ENCODE assay signal across 8 cellular contexts in genomic region chrX:78708171-78708570, GRCh38. TPM values are rescaled to one million over a fixed set of nuclear protein-coding genes. Genes with fewer than 3 reads are reported as not detected.
DNase-seq lines count a peak whose midpoint lies in the region; ATAC-seq and TF ChIP-seq lines count a peak whose summit lies in the region.

No MANE protein-coding gene starts in this region.

- H3K36me3 ChIP-seq in Loucy (ENCODE audit: insufficient read depth, low read length) (no peaks in the 10 kb centered on the region), mucosa of descending colon (ENCODE audit: low read depth) (no peaks in the 10 kb centered on the region)
- no peaks in the 10 kb centered on the region for H3K36me3 ChIP-seq in CD4-positive, alpha-beta memory T cell (ENCODE audit: insufficient read depth, low read length)

- no peaks in the 10 kb centered on the region for H4K20me1 ChIP-seq in Loucy (ENCODE audit: insufficient read depth, low read length, poor library complexity, severe bottlenecking)

- no peaks in the 10 kb centered on the region for H3K79me2 ChIP-seq in Loucy (ENCODE audit: insufficient read depth, low read length)

- intact Hi-C loops in mucosa of descending colon (cut with DNase I, micrococcal nuclease): no loop called here
- intact Hi-C loops in CD4-positive, alpha-beta memory T cell (cut with micrococcal nuclease): no loop called here

- no peak overlapping the region for H3K4me3 Mint-ChIP-seq in CD4-positive, alpha-beta memory T cell

- H3K9me2 ChIP-seq in Loucy (replicated peaks; ENCODE audit: low read depth, low read length): no peaks in the 10 kb centered on the region

- H3K27me3 Mint-ChIP-seq in CD4-positive, alpha-beta memory T cell: no peaks in the 10 kb centered on the region

- no peaks in the 10 kb centered on the region for H3K27me3 ChIP-seq in Loucy (ENCODE audit: insufficient read depth, low read length, poor library complexity, severe bottlenecking)
- no peaks in the 10 kb centered on the region for H3K27me3 ChIP-seq in CD4-positive, alpha-beta memory T cell (ENCODE audit: insufficient read depth, low read length)

- no peak overlapping the region for H3K27ac ChIP-seq in CD4-positive, alpha-beta memory T cell (ENCODE audit: low read depth, low read length)

- in situ Hi-C loops in astrocyte of the spinal cord (cut with HindIII; ENCODE audit: low sequenced_read_pairs): no loop called here

- peak; percentile 24 for ATAC-seq in mucosa of descending colon

- POLR2A ChIA-PET in CD4-positive, alpha-beta memory T cell (lab: Charles Lee; ENCODE audit: partially characterized antibody): no interaction called here

- no peak overlapping the region for H3K27ac Mint-ChIP-seq in CD4-positive, alpha-beta memory T cell

- H3K4me3 ChIP-seq in Loucy (ENCODE audit: low read length, poor library complexity, severe bottlenecking) (no peak overlapping the region), astrocyte of the spinal cord (ENCODE audit: low read depth, low read length) (no peak overlapping the region), mucosa of descending colon (no peak overlapping the region)
- H3K4me3 ChIP-seq in CD4-positive, alpha-beta memory T cell (ENCODE audit: low read length in 2 of 2): no peak overlapping the region

- no peaks in the 10 kb centered on the region for H3F3A ChIP-seq in Loucy (ENCODE audit: low read depth)

- H3K9me3 Mint-ChIP-seq in CD4-positive, alpha-beta memory T cell: peaks cover 0 to 3% (median 0%) of the 10 kb centered on the region in 8 donors

- TF ChIP-seq CTCF in Loucy (conservative IDR thresholded peaks at IDR 0.05; ENCODE audit: low read length) (peak; percentile 57), astrocyte of the spinal cord (IDR thresholded peaks at IDR 0.05; ENCODE audit: low read depth, low read length) (peak; percentile 64), mucosa of descending colon (IDR thresholded peaks at IDR 0.05) (no peak)

- H2AFZ ChIP-seq in Loucy (ENCODE audit: low read length): 0 out of 2 replicates have a peak overlapping the region, but pooled peaks have one; percentile 36

- DNase-seq in GF-D8 (lab: John Stamatoyannopoulos, UW) (peak; percentile 26), astrocyte of the spinal cord (ENCODE audit: low read depth, low spot score) (peak; percentile 51), mucosa of descending colon (peak in 1 of 3 donors; percentile 14), NCI-H1105 treated with DMSO at 0.1 percent for 48 hours (lab: John Stamatoyannopoulos, UW) (no peak), NCI-H1417 treated with DMSO at 0.1 percent for 48 hours (lab: John Stamatoyannopoulos, UW) (no peak)
- DNase-seq in activated CD4-positive, alpha-beta T cell treated with anti-CD3 and anti-CD28 coated beads, Interleukin-2, amount 50 U/mL, for 4 hours: no peak
- no peak for DNase-seq in CD4-positive, alpha-beta memory T cell

- H3K36me3 Mint-ChIP-seq in CD4-positive, alpha-beta memory T cell: no peaks in the 10 kb centered on the region

- H3K9me3 ChIP-seq in Loucy (ENCODE audit: insufficient read depth, low read depth, low read length) (no peaks in the 10 kb centered on the region), mucosa of descending colon (no peaks in the 10 kb centered on the region)
- H3K9me3 ChIP-seq in CD4-positive, alpha-beta memory T cell (ENCODE audit: control insufficient read depth in 1 of 2, low read length in 2 of 2): no peaks in the 10 kb centered on the region

- H3K9ac ChIP-seq in Loucy (ENCODE audit: low read depth, low read length, poor library complexity, severe bottlenecking): no peak overlapping the region

- H3K4me2 ChIP-seq in Loucy (ENCODE audit: low read depth, low read length, poor library complexity, severe bottlenecking): no peak overlapping the region

- peaks cover 13% of the 10 kb centered on the region for H3K4me1 ChIP-seq in Loucy (ENCODE audit: insufficient read depth, low read length, poor library complexity, severe bottlenecking)
- H3K4me1 ChIP-seq in mucosa of descending colon (ENCODE audit: low read depth): no peaks in the 10 kb centered on the region
- H3K4me1 ChIP-seq in CD4-positive, alpha-beta memory T cell (ENCODE audit: insufficient read depth, low read length): no peaks in the 10 kb centered on the region

- H3K4me1 Mint-ChIP-seq in CD4-positive, alpha-beta memory T cell: no peaks in the 10 kb centered on the region

- CTCF ChIA-PET in CD4-positive, alpha-beta memory T cell (lab: Charles Lee; ENCODE audit: partially characterized antibody): no interaction called here

RNA-seq across cellular contexts. Expression of gene LPAR4, which starts 39.3 kb away (rescaled TPM):
- under 1 TPM in 2 of 3 donors, not detected in 1; 0.29 to 0.60 TPM for total RNA-seq in mucosa of descending colon
- total RNA-seq in CD4-positive, alpha-beta memory T cell: not detected
- polyA plus RNA-seq in CD4-positive, alpha-beta memory T cell: not detected

RNA-seq across cellular contexts. Expression of gene RTL3, which starts 49.0 kb away (rescaled TPM):
- total RNA-seq in mucosa of descending colon: 1 to 10 TPM in 1 of 3 donors, not detected in 2; 1.1 TPM
- not detected for total RNA-seq in CD4-positive, alpha-beta memory T cell
- not detected for polyA plus RNA-seq in CD4-positive, alpha-beta memory T cell

Comparison
In these comparisons a context has a peak if more than half of its experiments do, and no peak if none do; other contexts are left out.
1. DNase-seq: peak in GF-D8 (single experiment) and astrocyte of the spinal cord (single experiment); none in NCI-H1105 treated with DMSO at 0.1 percent for 48 hours (single experiment), activated CD4-positive, alpha-beta T cell treated with anti-CD3 and anti-CD28 coated beads, Interleukin-2, amount 50 U/mL, for 4 hours (0 of 2), CD4-positive, alpha-beta memory T cell (0 of 5) and NCI-H1417 treated with DMSO at 0.1 percent for 48 hours (single experiment).